In the genomic region with DNA sequence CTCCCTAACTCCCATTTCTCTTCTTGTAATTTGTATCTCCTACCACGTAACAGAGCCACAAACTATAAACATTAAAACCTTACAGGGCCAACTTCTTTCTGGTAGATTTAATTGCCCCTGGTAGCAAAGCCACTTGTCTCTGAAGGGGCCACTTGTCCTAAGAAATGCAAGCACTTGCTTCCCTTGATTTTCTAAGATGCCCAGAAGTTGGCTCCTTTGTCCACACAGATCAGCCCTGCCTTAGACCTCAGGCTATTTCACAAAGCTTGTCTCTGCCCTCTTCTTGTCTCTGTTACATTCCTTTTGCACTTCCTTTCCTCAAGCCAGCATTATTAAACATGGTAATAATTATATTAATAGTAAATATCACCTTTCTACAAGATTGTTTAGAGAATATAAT, we compare ENCODE assay signal across 18 cellular contexts.
DNase-seq lines count a peak whose midpoint lies in the region; ATAC-seq and TF ChIP-seq lines count a peak whose summit lies in the region.
"Had no signal": no experiment of that assay in that cellular context is flagged by ENCODE, and none has a peak within 500 bp of the region (broad histone marks: within the 10 kb centered on the region; RNA-seq: fewer than 3 reads in every experiment).

No MANE protein-coding gene starts in this region.

- TF ChIP-seq CTCF in neural crest cell (conservative IDR thresholded peaks at IDR 0.05) = no peak
- no peak for TF ChIP-seq CTCF in upper lobe of right lung (IDR thresholded peaks at IDR 0.05)

- DNase-seq in ELF-1 (ENCODE audit: low read depth, low spot score) (peak; percentile 15), neural crest cell (ENCODE audit: low read depth, low spot score) (no peak), upper lobe of right lung (no peak), D341Med (ENCODE audit: low spot score) (no peak)
- no peak for DNase-seq in CD8-positive, alpha-beta memory T cell
- DNase-seq: 8988T; Calu3; CD4-positive, alpha-beta memory T cell; DMS 273 treated with DMSO at 0.1 percent for 48 hours; DMS53; DND-41; EL; GM23248 had no signal

- WGBS in ectodermal cell, 2 experiments = 90 to 93% methylated on average over 1 of the region's 1 CpG

- H3K36me3 ChIP-seq in ectodermal cell (ENCODE audit: control insufficient read depth, insufficient read depth, low read length) (no peaks in the 10 kb centered on the region), upper lobe of right lung (no peaks in the 10 kb centered on the region)
- no peaks in the 10 kb centered on the region for H3K36me3 ChIP-seq in CD8-positive, alpha-beta memory T cell (ENCODE audit: insufficient read depth, low read length)
- H3K36me3 ChIP-seq: BLaER1, HAP-1 had no signal

- H3K9me3 ChIP-seq in ectodermal cell (ENCODE audit: control insufficient read depth, low read length) (no peaks in the 10 kb centered on the region), upper lobe of right lung (no peaks in the 10 kb centered on the region)
- no peaks in the 10 kb centered on the region for H3K9me3 ChIP-seq in CD8-positive, alpha-beta memory T cell (ENCODE audit: low read length)
- H3K9me3 ChIP-seq: BLaER1, HAP-1 had no signal

- peak overlapping the region; percentile 45 for H3K27ac Mint-ChIP-seq in neural crest cell (ENCODE audit: unreplicated experiment)
- H3K27ac Mint-ChIP-seq in CD8-positive, alpha-beta memory T cell = no peak overlapping the region
- H3K27ac Mint-ChIP-seq: CD14-positive monocyte; CD4-positive, alpha-beta memory T cell had no signal

- H3K4me3 ChIP-seq in ectodermal cell (ENCODE audit: insufficient read depth, low read depth, low read length) = no peak overlapping the region
- no peak overlapping the region for H3K4me3 ChIP-seq in upper lobe of right lung
- no peak overlapping the region for H3K4me3 ChIP-seq in CD8-positive, alpha-beta memory T cell (ENCODE audit: low read length)
- H3K4me3 ChIP-seq: BLaER1, GM23248, HAP-1 had no signal

- no peaks in the 10 kb centered on the region for H3K27me3 Mint-ChIP-seq in neural crest cell (ENCODE audit: low read depth)
- no peaks in the 10 kb centered on the region for H3K27me3 Mint-ChIP-seq in CD8-positive, alpha-beta memory T cell
- H3K27me3 Mint-ChIP-seq: CD4-positive, alpha-beta memory T cell had no signal

- H3K9me3 Mint-ChIP-seq in neural crest cell = no peaks in the 10 kb centered on the region
- peaks cover 0 to 8% (median 0%) of the 10 kb centered on the region in 5 donors for H3K9me3 Mint-ChIP-seq in CD8-positive, alpha-beta memory T cell

- H3K4me1 Mint-ChIP-seq in neural crest cell = peaks cover 9% of the 10 kb centered on the region
- H3K4me1 Mint-ChIP-seq in CD8-positive, alpha-beta memory T cell = no peaks in the 10 kb centered on the region
- H3K4me1 Mint-ChIP-seq: CD14-positive monocyte; CD4-positive, alpha-beta memory T cell had no signal

- peak overlapping the region; percentile 8 for H3K27ac ChIP-seq in ectodermal cell (ENCODE audit: insufficient read depth, low read depth, low read length, poor library complexity, severe bottlenecking)
- no peak overlapping the region for H3K27ac ChIP-seq in upper lobe of right lung
- H3K27ac ChIP-seq in CD8-positive, alpha-beta memory T cell (ENCODE audit: low read depth, low read length) = no peak overlapping the region
- H3K27ac ChIP-seq: BLaER1, GM23248 had no signal

- H3K4me1 ChIP-seq in ectodermal cell (ENCODE audit: control insufficient read depth, insufficient read depth, low read length) (peaks cover 5% of the 10 kb centered on the region), upper lobe of right lung (no peaks in the 10 kb centered on the region)
- no peaks in the 10 kb centered on the region for H3K4me1 ChIP-seq in CD8-positive, alpha-beta memory T cell (ENCODE audit: insufficient read depth, low read length)
- H3K4me1 ChIP-seq: BLaER1, HAP-1 had no signal

- intact Hi-C loops in upper lobe of right lung (cut with DNase I) = no loop called here

- ATAC-seq in upper lobe of right lung = peak; percentile 64
- ATAC-seq in activated CD4-positive, CD25-positive, alpha-beta regulatory T cell treated with anti-CD3 and anti-CD28 coated beads, Interleukin-2, amount 50 U/mL, for 24 hours = no peak

- no peaks in the 10 kb centered on the region for H3K36me3 Mint-ChIP-seq in neural crest cell (ENCODE audit: low read depth)
- H3K36me3 Mint-ChIP-seq in CD8-positive, alpha-beta memory T cell = no peaks in the 10 kb centered on the region
- H3K36me3 Mint-ChIP-seq: CD14-positive monocyte; CD4-positive, alpha-beta memory T cell had no signal

- POLR2A ChIA-PET in CD8-positive, alpha-beta memory T cell (lab: Charles Lee) = no interaction called here

- no peaks in the 10 kb centered on the region for H3K27me3 ChIP-seq in ectodermal cell (ENCODE audit: control insufficient read depth, insufficient read depth, low read length, poor library complexity, severe bottlenecking)
- H3K27me3 ChIP-seq in upper lobe of right lung = no peaks in the 10 kb centered on the region
- no peaks in the 10 kb centered on the region for H3K27me3 ChIP-seq in CD8-positive, alpha-beta memory T cell (ENCODE audit: insufficient read depth, low read length, poor library complexity, severe bottlenecking)
- H3K27me3 ChIP-seq: BLaER1 had no signal

- no peak overlapping the region for H3K4me3 Mint-ChIP-seq in neural crest cell
- no peak overlapping the region for H3K4me3 Mint-ChIP-seq in CD8-positive, alpha-beta memory T cell
- H3K4me3 Mint-ChIP-seq: CD14-positive monocyte; CD4-positive, alpha-beta memory T cell had no signal

- CTCF ChIA-PET in CD8-positive, alpha-beta memory T cell (lab: Charles Lee) = no interaction called here
